ENCODE assay signal across 8 cellular contexts in genomic region chr9:125889122-125889523, GRCh38.
A peak's percentile ranks its signal among the peaks of the same experiment; 100 is the strongest.
DNase-seq lines count a peak whose midpoint lies in the region; ATAC-seq and TF ChIP-seq lines count a peak whose summit lies in the region.

No MANE protein-coding gene starts in this region.

- H3K36me3 ChIP-seq in NT2/D1 (ENCODE audit: insufficient read depth, insufficient read length, low read length): no peaks in the 10 kb centered on the region
- H3K36me3 ChIP-seq in stomach: no peaks in the 10 kb centered on the region

- intact Hi-C loops in activated CD4-positive, alpha-beta memory T cell treated with anti-CD3 and anti-CD28 coated beads for 36 hours (cut with micrococcal nuclease): loop anchor here (5.0 kb wide), 1 partner anchor 142 kb away; the partner anchor contains the start of gene PBX3
- intact Hi-C loops in lower leg skin (cut with DNase I; ENCODE audit: low total_unique reads): no loop called here
- intact Hi-C loops in stomach (cut with DNase I; ENCODE audit: low total_unique reads): no loop called here

- peak overlapping the region in 3 of 5 donors; percentile 9 to 82 (median 74) for H3K27ac ChIP-seq in stomach

- peaks cover 2% of the 10 kb centered on the region for H3K4me1 ChIP-seq in NT2/D1 (ENCODE audit: insufficient read depth, insufficient read length)
- H3K4me1 ChIP-seq in stomach: peaks cover 5 to 78% (median 44%) of the 10 kb centered on the region in 4 donors

- H3K9ac ChIP-seq in NT2/D1 (ENCODE audit: insufficient read length, low read depth): peak overlapping the region; percentile 68

- H3K4me3 ChIP-seq in NT2/D1 (ENCODE audit: insufficient read length, low read depth) (peak overlapping the region; percentile 46), lower leg skin (ENCODE audit: low read depth, poor library complexity, severe bottlenecking) (peak overlapping the region; percentile 28), stomach (peak overlapping the region; percentile 48 to 52 (median 52))

- TF ChIP-seq EP300 in stomach (IDR thresholded peaks at IDR 0.05): no peak

- H3K4me1 Mint-ChIP-seq in activated CD4-positive, alpha-beta memory T cell treated with anti-CD3 and anti-CD28 coated beads for 36 hours (ENCODE audit: low read depth): peaks cover 9% of the 10 kb centered on the region
- peaks cover 9% of the 10 kb centered on the region for H3K4me1 Mint-ChIP-seq in activated CD4-positive, alpha-beta memory T cell treated with anti-CD3 and anti-CD28 coated beads, Interleukin-2, amount 10 ng/mL, durations not matched to agents 7 days and 5 days

- POLR2A ChIA-PET in activated CD4-positive, alpha-beta memory T cell treated with anti-CD3 and anti-CD28 coated beads for 36 hours (lab: Charles Lee): no interaction called here
- POLR2A ChIA-PET in activated CD4-positive, alpha-beta memory T cell treated with anti-CD3 and anti-CD28 coated beads, Interleukin-2, amount 10 ng/mL, durations not matched to agents 7 days and 5 days (lab: Charles Lee): no interaction called here

- H3K27me3 Mint-ChIP-seq in activated CD4-positive, alpha-beta memory T cell treated with anti-CD3 and anti-CD28 coated beads for 36 hours: peaks cover 25% of the 10 kb centered on the region
- H3K27me3 Mint-ChIP-seq in activated CD4-positive, alpha-beta memory T cell treated with anti-CD3 and anti-CD28 coated beads, Interleukin-2, amount 10 ng/mL, durations not matched to agents 7 days and 5 days: peaks cover 32% of the 10 kb centered on the region

- CTCF ChIA-PET in activated CD4-positive, alpha-beta memory T cell treated with anti-CD3 and anti-CD28 coated beads for 36 hours (lab: Charles Lee): no interaction called here
- CTCF ChIA-PET in activated CD4-positive, alpha-beta memory T cell treated with anti-CD3 and anti-CD28 coated beads, Interleukin-2, amount 10 ng/mL, durations not matched to agents 7 days and 5 days (lab: Charles Lee): no interaction called here

- H3K4me3 Mint-ChIP-seq in activated CD4-positive, alpha-beta memory T cell treated with anti-CD3 and anti-CD28 coated beads for 36 hours: peak overlapping the region; percentile 63
- no peak overlapping the region for H3K4me3 Mint-ChIP-seq in activated CD4-positive, alpha-beta memory T cell treated with anti-CD3 and anti-CD28 coated beads, Interleukin-2, amount 10 ng/mL, durations not matched to agents 7 days and 5 days

- H3K27ac Mint-ChIP-seq in activated CD4-positive, alpha-beta memory T cell treated with anti-CD3 and anti-CD28 coated beads for 36 hours: no peak overlapping the region
- H3K27ac Mint-ChIP-seq in activated CD4-positive, alpha-beta memory T cell treated with anti-CD3 and anti-CD28 coated beads, Interleukin-2, amount 10 ng/mL, durations not matched to agents 7 days and 5 days: no peak overlapping the region

- TF ChIP-seq POLR2A in lower leg skin (IDR thresholded peaks at IDR 0.05): no peak
- TF ChIP-seq POLR2A in stomach (IDR thresholded peaks at IDR 0.05): no peak

- DNase-seq in activated CD4-positive, alpha-beta memory T cell treated with anti-CD3 and anti-CD28 coated beads for 36 hours: peak; percentile 25
- DNase-seq in activated CD4-positive, alpha-beta memory T cell treated with anti-CD3 and anti-CD28 coated beads, Interleukin-2, amount 10 ng/mL, durations not matched to agents 7 days and 5 days: no peak
- DNase-seq in NT2/D1 (ENCODE audit: low read depth, low spot score): no peak
- DNase-seq in cerebellum (ENCODE audit: low spot score): peak; percentile 1
- DNase-seq in lower leg skin (ENCODE audit: low spot score in 2 of 2): no peak
- DNase-seq in stomach: no peak
- no peak for DNase-seq in dedifferentiated amniotic fluid mesenchymal stem cell (ENCODE audit: extremely low spot score)

- ATAC-seq in HG03457 (IDR thresholded peaks at IDR 0.05; ENCODE audit: unreplicated experiment): no peak

- H3K9me3 ChIP-seq in NT2/D1 (ENCODE audit: insufficient read depth, low read length) (no peaks in the 10 kb centered on the region), stomach (no peaks in the 10 kb centered on the region)

- H3K9me3 Mint-ChIP-seq in activated CD4-positive, alpha-beta memory T cell treated with anti-CD3 and anti-CD28 coated beads for 36 hours: no peaks in the 10 kb centered on the region
- no peaks in the 10 kb centered on the region for H3K9me3 Mint-ChIP-seq in activated CD4-positive, alpha-beta memory T cell treated with anti-CD3 and anti-CD28 coated beads, Interleukin-2, amount 10 ng/mL, durations not matched to agents 7 days and 5 days

- no peak for TF ChIP-seq CTCF in lower leg skin (IDR thresholded peaks at IDR 0.05)
- no peak for TF ChIP-seq CTCF in stomach (IDR thresholded peaks at IDR 0.05)

- H3K36me3 Mint-ChIP-seq in activated CD4-positive, alpha-beta memory T cell treated with anti-CD3 and anti-CD28 coated beads for 36 hours: no peaks in the 10 kb centered on the region
- H3K36me3 Mint-ChIP-seq in activated CD4-positive, alpha-beta memory T cell treated with anti-CD3 and anti-CD28 coated beads, Interleukin-2, amount 10 ng/mL, durations not matched to agents 7 days and 5 days (ENCODE audit: low read depth): no peaks in the 10 kb centered on the region

- no peaks in the 10 kb centered on the region for H3K27me3 ChIP-seq in NT2/D1 (ENCODE audit: insufficient read depth, insufficient read length)
- no peaks in the 10 kb centered on the region for H3K27me3 ChIP-seq in stomach

- WGBS in lower leg skin, 2 donors: 24 to 29% methylated on average over 22 of the region's 22 CpGs
- WGBS in stomach, 5 donors: 21 to 32% (median 27%) methylated on average over 20 to 22 of the region's 22 CpGs

Comparison
In these comparisons a context has a peak if more than half of its experiments do, and no peak if none do; other contexts are left out.
1. DNase-seq: peak in activated CD4-positive, alpha-beta memory T cell treated with anti-CD3 and anti-CD28 coated beads for 36 hours (single experiment) and cerebellum (single experiment); none in activated CD4-positive, alpha-beta memory T cell treated with anti-CD3 and anti-CD28 coated beads, Interleukin-2, amount 10 ng/mL, durations not matched to agents 7 days and 5 days (single experiment), NT2/D1 (single experiment), lower leg skin (0 of 2), stomach (single experiment) and dedifferentiated amniotic fluid mesenchymal stem cell (single experiment).
2. Peak in every context shown above with its lines, with median percentiles within 50 percentile points of each other: H3K4me3 ChIP-seq.